ENCODE assay signal across 23 cellular contexts in genomic region chr6:12866422-12867029, GRCh38.
"Had no signal": no experiment of that assay in that cellular context is flagged by ENCODE, and none has a peak within 500 bp of the region (broad histone marks: within the 10 kb centered on the region; RNA-seq: fewer than 3 reads in every experiment).

No MANE protein-coding gene starts in this region.

- H3K4me3 Mint-ChIP-seq: activated naive CD8-positive, alpha-beta T cell; activated T-helper 17 cell treated with anti-CD3 and anti-CD28 coated beads, Interleukin-2, amount 50 U/mL, for 72 hours; dendritic cell treated with granulocyte-macrophage colony-stimulating factor and Interleukin-4, amounts not matched to agents 40 ng/mL and 50 ng/mL, for 4 days; immature natural killer cell; naive B cell; stimulated activated naive CD8-positive, alpha-beta T cell treated with anti-CD3 and anti-CD28 coated beads, Interleukin-15, amount 100 ng/mL, for 72 hours; T-helper 2 cell treated with Interferon-gamma antibody and Interleukin-4, amounts not matched to agents 5 μg/mL and 100 μg/mL, for 36 hours had no signal

- H3K4me1 Mint-ChIP-seq: activated T-helper 17 cell treated with anti-CD3 and anti-CD28 coated beads, Interleukin-2, amount 50 U/mL, for 72 hours; immature natural killer cell; naive B cell; stimulated activated naive CD8-positive, alpha-beta T cell treated with anti-CD3 and anti-CD28 coated beads, Interleukin-15, amount 100 ng/mL, for 72 hours had no signal

- H3K4me1 ChIP-seq: adrenal gland, ascending aorta, lower lobe of right lung, prostate gland, tibial artery had no signal

- FAIRE-seq: endometrium had no signal

- H3K36me3 Mint-ChIP-seq: activated naive CD8-positive, alpha-beta T cell; immature natural killer cell; naive B cell had no signal

- H3K9me3 ChIP-seq: adrenal gland, ascending aorta, lower lobe of right lung, ovary, prostate gland, tibial artery had no signal

- H3K36me3 ChIP-seq: adrenal gland, ascending aorta, brain microvascular endothelial cell, lower lobe of right lung, ovary, prostate gland, tibial artery had no signal

- H3K9me3 Mint-ChIP-seq: activated T-helper 17 cell treated with anti-CD3 and anti-CD28 coated beads, Interleukin-2, amount 50 U/mL, for 72 hours; dendritic cell treated with granulocyte-macrophage colony-stimulating factor and Interleukin-4, amounts not matched to agents 40 ng/mL and 50 ng/mL, for 4 days; immature natural killer cell; naive B cell; stimulated activated naive CD8-positive, alpha-beta T cell treated with anti-CD3 and anti-CD28 coated beads, Interleukin-15, amount 100 ng/mL, for 72 hours; T-helper 2 cell treated with Interferon-gamma antibody and Interleukin-4, amounts not matched to agents 5 μg/mL and 100 μg/mL, for 36 hours had no signal

- H3K27ac ChIP-seq: adrenal gland, ascending aorta, brain microvascular endothelial cell, lower lobe of right lung, ovary, prostate gland, tibial artery, VCaP had no signal

- H3K4me3 ChIP-seq: adrenal gland, ascending aorta, lower lobe of right lung, ovary, prostate gland, tibial artery had no signal

- H3K27me3 ChIP-seq: ascending aorta, brain microvascular endothelial cell, ovary had no signal

- DNase-seq: activated CD4-positive, alpha-beta T cell treated with anti-CD3 and anti-CD28 coated beads, Interleukin-2, amount 50 U/mL, for 1 hour; activated CD4-positive, CD25-positive, alpha-beta regulatory T cell treated with anti-CD3 and anti-CD28 coated beads, Interleukin-2, amount 50 U/mL, for 72 hours; activated T-cell treated with anti-CD3 and anti-CD28 coated beads, Interleukin-2, amount 50 U/mL, for 1 hour; adrenal gland; brain microvascular endothelial cell; effector CD4-positive, alpha-beta T cell; immature natural killer cell; lower lobe of right lung; naive B cell; ovary; right cardiac atrium; stimulated activated CD4-positive, alpha-beta T cell treated with anti-CD3 and anti-CD28 coated beads, Interleukin-12 subunit alpha, Interleukin-12 subunit beta, amount 100 ng/mL, for 4 hours; stimulated activated CD4-positive, alpha-beta T cell treated with anti-CD3 and anti-CD28 coated beads, Interleukin-4, amount 100 ng/mL, for 4 hours; stimulated activated naive CD8-positive, alpha-beta T cell treated with anti-CD3 and anti-CD28 coated beads, Interleukin-15, amount 100 ng/mL, for 72 hours; tibial artery had no signal

- H3K27ac Mint-ChIP-seq: activated naive CD8-positive, alpha-beta T cell; activated T-helper 17 cell treated with anti-CD3 and anti-CD28 coated beads, Interleukin-2, amount 50 U/mL, for 72 hours; dendritic cell treated with granulocyte-macrophage colony-stimulating factor and Interleukin-4, amounts not matched to agents 40 ng/mL and 50 ng/mL, for 4 days; immature natural killer cell; naive B cell; stimulated activated naive CD8-positive, alpha-beta T cell treated with anti-CD3 and anti-CD28 coated beads, Interleukin-15, amount 100 ng/mL, for 72 hours; T-helper 2 cell treated with Interferon-gamma antibody and Interleukin-4, amounts not matched to agents 5 μg/mL and 100 μg/mL, for 36 hours had no signal
